In genomic region chr14:39006721-39007410, GRCh38 we compare ENCODE assay signal across 16 cellular contexts.
DNase-seq lines count a peak whose midpoint lies in the region; ATAC-seq and TF ChIP-seq lines count a peak whose summit lies in the region.
"Had no signal": no experiment of that assay in that cellular context is flagged by ENCODE, and none has a peak within 500 bp of the region (broad histone marks: within the 10 kb centered on the region; RNA-seq: fewer than 3 reads in every experiment).

No MANE protein-coding gene starts in this region.

- H4K8ac ChIP-seq in IMR-90 (ENCODE audit: low read depth in 2 of 2, low read length in 2 of 2) (no peak overlapping the region), mesenchymal stem cell (ENCODE audit: low read length) (no peak overlapping the region)

- ATAC-seq in IMR-90 (ENCODE audit: low read depth) = peak; percentile 38; the same call in 1 of the 2 replicates
- ATAC-seq in GM21381 (IDR thresholded peaks at IDR 0.05; ENCODE audit: unreplicated experiment) = no peak
- ATAC-seq: HepG2, SK-N-SH treated with all-trans-retinoic acid at 6 μM for 48 hours had no signal

- H2BK120ac ChIP-seq in IMR-90 (ENCODE audit: low read depth, low read length) (no peak overlapping the region), mesenchymal stem cell (ENCODE audit: low read depth, low read length) (no peak overlapping the region)

- H3K27me3 Mint-ChIP-seq in dendritic cell treated with granulocyte-macrophage colony-stimulating factor and Interleukin-4, amounts not matched to agents 40 ng/mL and 50 ng/mL, for 4 days = no peaks in the 10 kb centered on the region

- H3K4ac ChIP-seq in IMR-90 (ENCODE audit: low read depth, low read length) (no peak overlapping the region), mesenchymal stem cell (ENCODE audit: low read depth in 1 of 2, low read length in 2 of 2) (no peak overlapping the region)

- H3K18ac ChIP-seq in IMR-90 (ENCODE audit: low read depth, low read length) (no peak overlapping the region), mesenchymal stem cell (ENCODE audit: low read depth in 1 of 2, low read length in 2 of 2) (no peak overlapping the region)

- TF ChIP-seq CTCF in AG04450 (IDR thresholded peaks at IDR 0.05; ENCODE audit: low read depth, low read length) (no peak), IMR-90 (conservative IDR thresholded peaks at IDR 0.05; ENCODE audit: low read depth, low read length) (no peak)

- H3K14ac ChIP-seq in IMR-90 (replicated peaks; ENCODE audit: low read depth, low read length) = no peak overlapping the region
- H3K14ac ChIP-seq in mesenchymal stem cell (ENCODE audit: low read length in 2 of 2) = no peak overlapping the region

- DNase-seq in AG04450 (ENCODE audit: low read depth, low spot score) (peak; percentile 21), IMR-90 (peak; percentile 36), mesenchymal stem cell (peak; percentile 68), NCI-H1105 treated with DMSO at 0.1 percent for 48 hours (lab: John Stamatoyannopoulos, UW) (no peak), iPS-NIHi7 (ENCODE audit: extremely low spot score) (no peak)
- no peak for DNase-seq in activated naive CD4-positive, alpha-beta T cell treated with Interleukin-2 at 50 U/mL for 16 hours
- DNase-seq: C1 segment of cervical spinal cord, NCI-H1092 treated with DMSO at 0.1 percent for 48 hours, NCI-H2081 treated with DMSO at 0.1 percent for 48 hours, NCI-H524, SHP77 treated with DMSO at 0.1 percent for 48 hours had no signal

- no CpG with 5 or more reads among the region's 4 CpGs for WGBS in IMR-90 (ENCODE audit: extremely low coverage in 2 of 2, insufficient read length in 1 of 2), 2 experiments
- WGBS in mesenchymal stem cell = 92% methylated on average over 3 of the region's 4 CpGs

- H2BK12ac ChIP-seq in mesenchymal stem cell (ENCODE audit: low read length in 2 of 2) = no peak overlapping the region

- H3K27me3 ChIP-seq in AG04450 (ENCODE audit: control insufficient read depth, insufficient read depth, low read length) (no peaks in the 10 kb centered on the region), IMR-90 (ENCODE audit: control insufficient read depth, insufficient read depth, low read length) (no peaks in the 10 kb centered on the region), mesenchymal stem cell (ENCODE audit: control insufficient read depth in 1 of 2, insufficient read depth in 1 of 2, low read length in 2 of 2) (no peaks in the 10 kb centered on the region)

- no peaks in the 10 kb centered on the region for H3K9me3 Mint-ChIP-seq in dendritic cell treated with granulocyte-macrophage colony-stimulating factor and Interleukin-4, amounts not matched to agents 40 ng/mL and 50 ng/mL, for 4 days

- no peak overlapping the region for H3K9ac ChIP-seq in IMR-90 (ENCODE audit: low read depth, low read length)
- no peak overlapping the region for H3K9ac ChIP-seq in mesenchymal stem cell (ENCODE audit: low read length)
- H3K9ac ChIP-seq: KMS-11 had no signal

- no peaks in the 10 kb centered on the region for H3K9me3 ChIP-seq in AG04450 (ENCODE audit: control insufficient read depth, insufficient read depth, low read length)
- no peaks in the 10 kb centered on the region for H3K9me3 ChIP-seq in IMR-90 (ENCODE audit: control insufficient read depth, insufficient read depth, low read length)
- no peaks in the 10 kb centered on the region for H3K9me3 ChIP-seq in mesenchymal stem cell (ENCODE audit: control insufficient read depth, low read length)

- H3K4me1 Mint-ChIP-seq in dendritic cell treated with granulocyte-macrophage colony-stimulating factor and Interleukin-4, amounts not matched to agents 40 ng/mL and 50 ng/mL, for 4 days (ENCODE audit: low read depth) = peaks cover 28% of the 10 kb centered on the region

- no peaks in the 10 kb centered on the region for H3K36me3 ChIP-seq in IMR-90 (ENCODE audit: control insufficient read depth, insufficient read depth, low read length)
- H3K36me3 ChIP-seq in mesenchymal stem cell (ENCODE audit: control insufficient read depth in 1 of 2, insufficient read depth in 2 of 2, low read depth in 1 of 2, low read length in 2 of 2) = peaks cover 5 to 9% of the 10 kb centered on the region in 2 experiments

- POLR2A ChIA-PET in AG04450 (lab: Yijun Ruan, JAX) (no interaction called here), IMR-90 (lab: Charles Lee; ENCODE audit: unreplicated experiment) (no interaction called here)

- H3K4me1 ChIP-seq in IMR-90 (ENCODE audit: control insufficient read depth, insufficient read depth, low read length) (peaks cover 7% of the 10 kb centered on the region; the same call in 1 of the 2 replicates), mesenchymal stem cell (ENCODE audit: control insufficient read depth, insufficient read depth, low read depth, low read length) (peaks cover 2% of the 10 kb centered on the region)

- no peak overlapping the region for H2AK9ac ChIP-seq in IMR-90 (replicated peaks; ENCODE audit: low read depth, low read length, poor library complexity)

- H3K79me1 ChIP-seq in IMR-90 (ENCODE audit: low read depth in 1 of 2, low read length in 2 of 2) (no peaks in the 10 kb centered on the region), mesenchymal stem cell (replicated peaks; ENCODE audit: low read length, poor library complexity, severe bottlenecking) (peaks cover 5% of the 10 kb centered on the region)

- H3K4me3 ChIP-seq in AG04450 (ENCODE audit: low read depth, low read length) (no peak overlapping the region), IMR-90 (ENCODE audit: insufficient read depth, low read depth, low read length) (no peak overlapping the region), mesenchymal stem cell (ENCODE audit: insufficient read depth in 1 of 2, low read depth in 1 of 2, low read length in 2 of 2) (no peak overlapping the region)

- intact Hi-C loops in IMR-90 (cut with micrococcal nuclease) = no loop called here
- intact Hi-C loops in dendritic cell treated with granulocyte-macrophage colony-stimulating factor and Interleukin-4, amounts not matched to agents 40 ng/mL and 50 ng/mL, for 4 days (cut with micrococcal nuclease) = loop anchor here (5.0 kb wide), 1 partner anchor 135 kb away; no protein-coding TSS in a partner anchor

- no peaks in the 10 kb centered on the region for H4K20me1 ChIP-seq in IMR-90 (ENCODE audit: insufficient read depth, low read length)

- no peak overlapping the region for H3K4me3 Mint-ChIP-seq in dendritic cell treated with granulocyte-macrophage colony-stimulating factor and Interleukin-4, amounts not matched to agents 40 ng/mL and 50 ng/mL, for 4 days

- H3K27ac ChIP-seq in AG04450 (ENCODE audit: low read depth, low read length) (peak overlapping the region; percentile 11), IMR-90 (ENCODE audit: insufficient read depth, low read length) (no peak overlapping the region), mesenchymal stem cell (ENCODE audit: low read length, poor library complexity, severe bottlenecking) (no peak overlapping the region)
- H3K27ac ChIP-seq: KMS-11 had no signal

- H3K36me3 Mint-ChIP-seq in dendritic cell treated with granulocyte-macrophage colony-stimulating factor and Interleukin-4, amounts not matched to agents 40 ng/mL and 50 ng/mL, for 4 days (ENCODE audit: low read depth) = no peaks in the 10 kb centered on the region

- H3K4me2 ChIP-seq in IMR-90 (ENCODE audit: low read depth, low read length) (no peak overlapping the region), mesenchymal stem cell (ENCODE audit: low read length, poor library complexity, severe bottlenecking) (no peak overlapping the region)
- H3K4me2 ChIP-seq: KMS-11 had no signal

- H2AFZ ChIP-seq in IMR-90 (replicated peaks; ENCODE audit: low read length, poor library complexity) (no peak overlapping the region), mesenchymal stem cell (ENCODE audit: low read depth, low read length) (no peak overlapping the region)

- H4K5ac ChIP-seq in IMR-90 (ENCODE audit: low read depth, low read length) = no peak overlapping the region

- no peak overlapping the region for H2BK5ac ChIP-seq in IMR-90 (ENCODE audit: low read depth, low read length, poor library complexity, severe bottlenecking)
- H2BK5ac ChIP-seq in mesenchymal stem cell (ENCODE audit: low read depth, low read length, poor library complexity, severe bottlenecking) = no peak overlapping the region

- in situ Hi-C loops in IMR-90 (cut with MboI; ENCODE audit: low sequenced_read_pairs) = loop anchor here (25.0 kb wide), 1 partner anchor 1095 kb away; no protein-coding TSS in a partner anchor

- dilution Hi-C loops in IMR-90 (cut with HindIII; ENCODE audit: low sequenced_read_pairs, unreplicated experiment) = no loop called here

- BruUV-seq in IMR-90 (replicated peaks; lab: Mats Ljungman, UMichigan) = no TSS peak

- H2AK5ac ChIP-seq in IMR-90 (ENCODE audit: low read depth, low read length) (no peak overlapping the region), mesenchymal stem cell (ENCODE audit: low read length, severe bottlenecking) (no peak overlapping the region)

- no peak overlapping the region for H2BK20ac ChIP-seq in IMR-90 (ENCODE audit: low read depth, low read length)

- no peak for TF ChIP-seq RAD21 in IMR-90 (IDR thresholded peaks at IDR 0.05; ENCODE audit: low read length)

- H4K91ac ChIP-seq in IMR-90 (ENCODE audit: insufficient read depth, low read depth, low read length) (no peak overlapping the region), mesenchymal stem cell (ENCODE audit: low read length) (no peak overlapping the region)

- H3K23ac ChIP-seq in IMR-90 (ENCODE audit: low read depth, low read length) (no peak overlapping the region), mesenchymal stem cell (ENCODE audit: low read length in 2 of 2) (no peak overlapping the region)

- no peak overlapping the region for H3K56ac ChIP-seq in IMR-90 (ENCODE audit: extremely low read depth, insufficient read depth, low read length)

- no peak for TF ChIP-seq POLR2A in IMR-90 (IDR thresholded peaks at IDR 0.05; ENCODE audit: low read depth, low read length)

- H2BK15ac ChIP-seq in IMR-90 (ENCODE audit: low read depth, low read length) = no peak overlapping the region
- no peak overlapping the region for H2BK15ac ChIP-seq in mesenchymal stem cell (ENCODE audit: low read depth, poor library complexity, severe bottlenecking)

- peak overlapping the region; percentile 57 for H3K27ac Mint-ChIP-seq in dendritic cell treated with granulocyte-macrophage colony-stimulating factor and Interleukin-4, amounts not matched to agents 40 ng/mL and 50 ng/mL, for 4 days

- 0 out of 2 replicates have a peak, but pooled peaks cover 3% of the 10 kb centered on the region for H3K9me1 ChIP-seq in IMR-90 (ENCODE audit: insufficient read depth, low read length)

- CTCF ChIA-PET in AG04450 (lab: Charles Lee) (interaction anchor here (1.3 to 4.5 kb wide), 3 partner anchors 9 to 140 kb away, joined by 3 to 33 read pairs (median 7); no protein-coding TSS in a partner anchor), IMR-90 (lab: Yijun Ruan, JAX) (interaction anchor here (0.7 to 3.0 kb wide), 3 partner anchors 8 to 285 kb away, joined by 3 to 10 read pairs (median 5); no protein-coding TSS in a partner anchor)

TF ChIP-seq in IMR-90, 13 proteins besides CTCF, POLR2A, EP300 and RAD21 (continues in another document):
- TF ChIP-seq RCOR1 (IDR thresholded peaks at IDR 0.05; ENCODE audit: insufficient replicate concordance, low read length) (no peak), FOS (IDR thresholded peaks at IDR 0.05; ENCODE audit: low read depth, low read length) (no peak), SMC3 (IDR thresholded peaks at IDR 0.05; ENCODE audit: low read depth, low read length) (no peak), NFE2L2 (IDR thresholded peaks at IDR 0.05; ENCODE audit: low read depth, low read length) (no peak), CEBPB (IDR thresholded peaks at IDR 0.05; ENCODE audit: low read depth, low read length) (no peak)

Comparison
In these comparisons a context has a peak if more than half of its experiments do, and no peak if none do; other contexts are left out.
1. DNase-seq: peak in AG04450 (single experiment), IMR-90 (single experiment) and mesenchymal stem cell (single experiment); none in activated naive CD4-positive, alpha-beta T cell treated with Interleukin-2 at 50 U/mL for 16 hours (single experiment), NCI-H1105 treated with DMSO at 0.1 percent for 48 hours (single experiment) and iPS-NIHi7 (single experiment).